2 cellular contexts compared by ENCODE assay signal in genomic region chr12:79294590-79294989, GRCh38.
TF ChIP-seq lines count a peak whose summit lies in the region.

No MANE protein-coding gene starts in this region.

TF ChIP-seq in SK-N-SH, 30 proteins besides CTCF, POLR2A, EP300 and RAD21 (continued from another document):
- TF ChIP-seq RFX5 (IDR thresholded peaks at IDR 0.05; ENCODE audit: low read length) (no peak), NFIC (IDR thresholded peaks at IDR 0.05; ENCODE audit: borderline replicate concordance) (no peak), CHD2 (IDR thresholded peaks at IDR 0.05; ENCODE audit: low read length, partially characterized antibody) (no peak), REST (IDR thresholded peaks at IDR 0.05; ENCODE audit: low read depth, low read length) (no peak), SMC3 (IDR thresholded peaks at IDR 0.05; ENCODE audit: low read depth, low read length) (no peak), GATA2 (CRISPR knock-in tag; IDR thresholded peaks at IDR 0.05) (no peak), MEF2A (IDR thresholded peaks at IDR 0.05; ENCODE audit: borderline replicate concordance, low read depth) (no peak), TCF12 (IDR thresholded peaks at IDR 0.05) (no peak), JUND (IDR thresholded peaks at IDR 0.05) (no peak)

TF ChIP-seq in SK-N-SH treated with all-trans-retinoic acid at 6 μM for 48 hours, 23 proteins besides CTCF, POLR2A, EP300 and RAD21 (continued from another document):
- TF ChIP-seq PATZ1 (CRISPR knock-in tag; IDR thresholded peaks at IDR 0.05; ENCODE audit: borderline replicate concordance) (no peak), TCF4 (CRISPR knock-in tag; IDR thresholded peaks at IDR 0.05; ENCODE audit: borderline replicate concordance) (no peak), TOX (CRISPR knock-in tag; IDR thresholded peaks at IDR 0.05; ENCODE audit: borderline replicate concordance) (no peak), PPARA (CRISPR knock-in tag; IDR thresholded peaks at IDR 0.05; ENCODE audit: borderline replicate concordance) (no peak)
- TF ChIP-seq, protein P1, sequence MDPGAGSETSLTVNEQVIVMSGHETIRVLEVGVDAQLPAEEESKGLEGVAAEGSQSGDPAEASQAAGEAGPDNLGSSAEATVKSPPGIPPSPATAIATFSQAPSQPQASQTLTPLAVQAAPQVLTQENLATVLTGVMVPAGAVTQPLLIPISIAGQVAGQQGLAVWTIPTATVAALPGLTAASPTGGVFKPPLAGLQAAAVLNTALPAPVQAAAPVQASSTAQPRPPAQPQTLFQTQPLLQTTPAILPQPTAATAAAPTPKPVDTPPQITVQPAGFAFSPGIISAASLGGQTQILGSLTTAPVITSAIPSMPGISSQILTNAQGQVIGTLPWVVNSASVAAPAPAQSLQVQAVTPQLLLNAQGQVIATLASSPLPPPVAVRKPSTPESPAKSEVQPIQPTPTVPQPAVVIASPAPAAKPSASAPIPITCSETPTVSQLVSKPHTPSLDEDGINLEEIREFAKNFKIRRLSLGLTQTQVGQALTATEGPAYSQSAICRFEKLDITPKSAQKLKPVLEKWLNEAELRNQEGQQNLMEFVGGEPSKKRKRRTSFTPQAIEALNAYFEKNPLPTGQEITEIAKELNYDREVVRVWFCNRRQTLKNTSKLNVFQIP (CRISPR knock-in tag; IDR thresholded peaks at IDR 0.05; ENCODE audit: borderline replicate concordance, low read depth) = no peak
